ENCODE assay signal across 1 cellular context in genomic region chr4:154376461-154376860, GRCh38.
A peak's percentile ranks its signal among the peaks of the same experiment; 100 is the strongest.
TF ChIP-seq lines count a peak whose summit lies in the region.

No MANE protein-coding gene starts in this region.

TF ChIP-seq in K562, 482 proteins besides CTCF, POLR2A, EP300 and RAD21 (continued from another document):
- TF ChIP-seq GTF3C2 (IDR thresholded peaks at IDR 0.05; ENCODE audit: borderline replicate concordance, extremely low read depth, insufficient read length) (no peak), RBM25 (IDR thresholded peaks at IDR 0.05; ENCODE audit: low read depth, low read length, severe bottlenecking) (no peak), HDAC2 (IDR thresholded peaks at IDR 0.05) (no peak), NCOA6 (IDR thresholded peaks at IDR 0.05) (no peak), POLR3G (IDR thresholded peaks at IDR 0.05; ENCODE audit: extremely low read depth, insufficient read length, insufficient replicate concordance) (no peak), KDM5B (IDR thresholded peaks at IDR 0.05; ENCODE audit: insufficient replicate concordance, low read depth, low read length) (no peak), FOXJ2 (tag; IDR thresholded peaks at IDR 0.05) (0 out of 2 replicates have a peak, but pooled peaks have one; percentile 49), IRF9 (tag; IDR thresholded peaks at IDR 0.05) (0 out of 2 replicates have a peak, but pooled peaks have one; percentile 24), ASH1L (IDR thresholded peaks at IDR 0.05; ENCODE audit: borderline replicate concordance, low read depth, partially characterized antibody) (no peak), JUND (IDR thresholded peaks at IDR 0.05; ENCODE audit: borderline replicate concordance, low read depth, low read length) (peak; percentile 36; the same call in 1 of the 2 replicates), JUND (tag; IDR thresholded peaks at IDR 0.05; ENCODE audit: borderline replicate concordance, low read depth, low read length) (no peak), TRIM24 (IDR thresholded peaks at IDR 0.05) (peak; percentile 82 to 89; a peak in 2 of 4 replicates), ZNF12 (CRISPR knock-in tag; IDR thresholded peaks at IDR 0.05) (no peak), RUNX1 (IDR thresholded peaks at IDR 0.05; ENCODE audit: low read depth) (no peak), ZBTB33 (CRISPR knock-in tag; IDR thresholded peaks at IDR 0.05) (no peak), KHSRP (IDR thresholded peaks at IDR 0.05) (no peak), SOX6 (IDR thresholded peaks at IDR 0.05) (0 out of 2 replicates have a peak, but pooled peaks have one; percentile 26), SMARCB1 (IDR thresholded peaks at IDR 0.05; ENCODE audit: insufficient read length, low read depth) (no peak), ZNF347 (CRISPR knock-in tag; IDR thresholded peaks at IDR 0.05; ENCODE audit: low read depth) (no peak), ATF3 (IDR thresholded peaks at IDR 0.05) (peak; percentile 84), ATF3 (CRISPR knock-in tag; conservative IDR thresholded peaks at IDR 0.05) (no peak), POLR2H (tag; IDR thresholded peaks at IDR 0.05; ENCODE audit: low read depth) (peak; percentile 41; the same call in 1 of the 2 replicates), ILF3 (IDR thresholded peaks at IDR 0.05; ENCODE audit: borderline replicate concordance) (no peak), CREBBP (IDR thresholded peaks at IDR 0.05; ENCODE audit: low read depth, low read length) (no peak), CEBPG (CRISPR knock-in tag; IDR thresholded peaks at IDR 0.05) (no peak), CEBPG (tag; conservative IDR thresholded peaks at IDR 0.05 in 1 of 2, IDR thresholded peaks at IDR 0.05 in 1 of 2) (peak; percentile 54 to 89; a peak in 3 of 4 replicates), TSHZ1 (CRISPR knock-in tag; IDR thresholded peaks at IDR 0.05) (no peak), PHF8 (IDR thresholded peaks at IDR 0.05; ENCODE audit: borderline replicate concordance, low read length) (no peak), ATF4 (CRISPR knock-in tag; IDR thresholded peaks at IDR 0.05) (peak; percentile 86), SETDB1 (IDR thresholded peaks at IDR 0.05; ENCODE audit: low read length) (no peak), MAFK (IDR thresholded peaks at IDR 0.05; ENCODE audit: low read length) (no peak), AFF4 (CRISPR knock-in tag; IDR thresholded peaks at IDR 0.05) (no peak)
